Comparison of ENCODE assay signal across 8 cellular contexts in the genomic region with DNA sequence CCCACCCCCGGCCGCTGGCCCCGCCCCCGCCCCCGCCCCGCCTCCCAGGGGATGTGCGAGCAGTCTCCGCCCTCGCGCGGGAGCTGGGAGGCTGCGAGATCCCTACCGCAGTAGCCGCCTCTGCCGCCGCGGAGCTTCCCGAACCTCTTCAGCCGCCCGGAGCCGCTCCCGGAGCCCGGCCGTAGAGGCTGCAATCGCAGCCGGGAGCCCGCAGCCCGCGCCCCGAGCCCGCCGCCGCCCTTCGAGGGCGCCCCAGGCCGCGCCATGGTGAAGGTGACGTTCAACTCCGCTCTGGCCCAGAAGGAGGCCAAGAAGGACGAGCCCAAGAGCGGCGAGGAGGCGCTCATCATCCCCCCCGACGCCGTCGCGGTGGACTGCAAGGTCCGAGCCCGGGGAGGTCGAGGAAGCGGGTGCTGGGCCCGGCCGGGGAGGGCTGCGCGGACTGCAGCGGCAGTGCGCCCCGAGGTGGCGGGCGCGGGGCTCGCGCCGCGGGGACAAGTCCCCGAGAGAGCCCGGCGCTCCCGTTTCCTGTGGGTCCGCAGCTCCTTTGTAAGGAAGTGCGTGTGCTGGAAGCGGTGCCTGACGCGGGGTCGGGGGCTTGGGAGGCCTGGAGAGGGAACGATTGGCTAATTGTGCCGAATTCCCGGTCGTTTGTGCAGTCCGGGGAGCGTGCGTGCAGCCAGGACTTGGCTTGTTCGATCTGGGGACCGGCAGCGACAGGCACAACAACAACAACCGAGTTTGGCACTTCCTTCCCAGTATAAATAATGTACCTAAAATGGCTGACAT. TPM values are rescaled to one million over a fixed set of nuclear protein-coding genes. Genes with fewer than 3 reads are reported as not detected.
DNase-seq lines count a peak whose midpoint lies in the region; ATAC-seq, FAIRE-seq and TF ChIP-seq lines count a peak whose summit lies in the region.

A gene (plus strand): TSS at position 110 of the 789 bp plus-strand sequence. CDS start 155 bp downstream, at position 265.

- TF ChIP-seq EP300 in HepG2 (IDR thresholded peaks at IDR 0.05; ENCODE audit: low read depth in 2 of 2, low read length in 2 of 2) (no peak), HepG2 (CRISPR knock-in tag; IDR thresholded peaks at IDR 0.05; ENCODE audit: borderline replicate concordance) (no peak)

- H3K9me3 ChIP-seq in HepG2 (ENCODE audit: low read length): no peaks in the 10 kb centered on the region

- peaks cover 26% of the 10 kb centered on the region for H3K4me1 Mint-ChIP-seq in dendritic cell treated with granulocyte-macrophage colony-stimulating factor and Interleukin-4, amounts not matched to agents 40 ng/mL and 50 ng/mL, for 4 days (ENCODE audit: low read depth)

- H3K27ac Mint-ChIP-seq in dendritic cell treated with granulocyte-macrophage colony-stimulating factor and Interleukin-4, amounts not matched to agents 40 ng/mL and 50 ng/mL, for 4 days: peak within 1 kb of the TSS; percentile 94

- no peaks in the 10 kb centered on the region; a peak in 1 of 5 replicates for H3K27me3 ChIP-seq in HepG2 (ENCODE audit: control insufficient read depth in 1 of 2, insufficient read depth in 2 of 2, low read length in 2 of 2)

- H3K9me3 Mint-ChIP-seq in dendritic cell treated with granulocyte-macrophage colony-stimulating factor and Interleukin-4, amounts not matched to agents 40 ng/mL and 50 ng/mL, for 4 days: no peaks in the 10 kb centered on the region

- peak; percentile 59 for DNase-seq in NK-92 treated with Interleukin-12 subunit alpha and Interleukin-12 subunit beta, amount 100 ng/mL, for 24 hours (lab: John Stamatoyannopoulos, UW)
- DNase-seq in NK-92 (lab: John Stamatoyannopoulos, UW; ENCODE audit: unreplicated experiment): no peak
- peak; percentile 64 for DNase-seq in NCI-H345 (lab: John Stamatoyannopoulos, UW)
- peak; percentile 74 for DNase-seq in activated CD4-positive, alpha-beta T cell treated with anti-CD3 and anti-CD28 coated beads for 48 hours
- peak; percentile 56 for DNase-seq in HepG2 (ENCODE audit: low spot score)
- DNase-seq in stimulated activated CD4-positive, alpha-beta T cell treated with anti-CD3 and anti-CD28 coated beads, Interleukin-4, amount 100 ng/mL, for 24 hours: peak; percentile 55

- H3K4me2 ChIP-seq in HepG2 (ENCODE audit: low read depth, low read length): peak within 1 kb of the TSS; percentile 95

- CTCF ChIA-PET in HepG2 (lab: Yijun Ruan, JAX; ENCODE audit: low intra/inter-chr PET ratio, low total read pairs): interaction anchor here (0.8 kb wide), 1 partner anchor 106 kb away, joined by 4 read pairs; no protein-coding TSS in a partner anchor

- 0% methylated on average over 11 of the region's 87 CpGs for WGBS in HepG2 (ENCODE audit: low lambda C conversion rate)

- intact Hi-C loops in dendritic cell treated with granulocyte-macrophage colony-stimulating factor and Interleukin-4, amounts not matched to agents 40 ng/mL and 50 ng/mL, for 4 days (cut with micrococcal nuclease): loop anchor here (1.0 to 5.0 kb wide), 4 partner anchors 38 to 106 kb away; a partner anchor contains a TSS
- intact Hi-C loops in HepG2 (cut with micrococcal nuclease; ENCODE audit: unreplicated experiment): loop anchor here (1.0 to 5.0 kb wide), 3 partner anchors 69 to 138 kb away; a partner anchor contains a TSS

- BruUV-seq in HepG2 (replicated peaks; lab: Mats Ljungman, UMichigan): no TSS peak

- peaks cover 40% of the 10 kb centered on the region for H3K36me3 Mint-ChIP-seq in dendritic cell treated with granulocyte-macrophage colony-stimulating factor and Interleukin-4, amounts not matched to agents 40 ng/mL and 50 ng/mL, for 4 days (ENCODE audit: low read depth)

- TF ChIP-seq RAD21 in HepG2 (CRISPR knock-in tag; IDR thresholded peaks at IDR 0.05): peak; percentile 86

- no peaks in the 10 kb centered on the region for H3K36me3 ChIP-seq in HepG2 (replicated peaks in 1 of 2; ENCODE audit: control insufficient read depth in 1 of 2, insufficient read depth in 2 of 2, low read length in 2 of 2)

- H4K20me1 ChIP-seq in HepG2 (ENCODE audit: insufficient read depth, low read length): peaks cover 30% of the 10 kb centered on the region

- peak within 1 kb of the TSS; percentile 97 for H3K9ac ChIP-seq in HepG2 (ENCODE audit: insufficient read depth, low read depth, low read length)

- in situ Hi-C loops in HepG2 (cut with HindIII; ENCODE audit: extremely low pct_ligation_motif_present, low pct_unique_long_range_greater_than_20kb): loop anchor here (5.0 kb wide), 1 partner anchor 106 kb away; no protein-coding TSS in a partner anchor

- peaks cover 75% of the 10 kb centered on the region for H3K4me1 ChIP-seq in HepG2 (ENCODE audit: insufficient read depth, low read length)

- H3K27ac ChIP-seq in HepG2 (ENCODE audit: extremely low read length, insufficient read depth, low read length): peak within 1 kb of the TSS; percentile 98

- H2AFZ ChIP-seq in HepG2 (ENCODE audit: low read length): peak within 1 kb of the TSS; percentile 56

- H3K79me2 ChIP-seq in HepG2 (ENCODE audit: insufficient read depth, low read length): peaks cover 52% of the 10 kb centered on the region

- FAIRE-seq in HepG2 (lab: Jason Lieb, UNC): no peak

- H3K4me3 ChIP-seq in HepG2 (replicated peaks in 1 of 3; ENCODE audit: insufficient read depth in 1 of 3, low read depth in 2 of 3, low read length in 3 of 3): peak within 1 kb of the TSS; percentile 98 to 100 (median 99)

- POLR2A ChIA-PET in HepG2 (lab: Yijun Ruan, JAX): interaction anchor here (0.6 to 2.8 kb wide), 19 partner anchors 8 to 309 kb away, joined by 3 to 29 read pairs (median 5); a partner anchor contains a TSS

- peak; percentile 48 to 92 for TF ChIP-seq POLR2A in HepG2 (IDR thresholded peaks at IDR 0.05; ENCODE audit: insufficient read depth in 1 of 2, low read depth in 2 of 2, low read length in 2 of 2)

- peaks cover 11% of the 10 kb centered on the region for H3K27me3 Mint-ChIP-seq in dendritic cell treated with granulocyte-macrophage colony-stimulating factor and Interleukin-4, amounts not matched to agents 40 ng/mL and 50 ng/mL, for 4 days

- ATAC-seq in HG02943 (IDR thresholded peaks at IDR 0.05; ENCODE audit: low read depth, unreplicated experiment) (peak; percentile 51), HepG2 (peak; percentile 88)

- H3K4me3 Mint-ChIP-seq in dendritic cell treated with granulocyte-macrophage colony-stimulating factor and Interleukin-4, amounts not matched to agents 40 ng/mL and 50 ng/mL, for 4 days: peak within 1 kb of the TSS; percentile 87

- peak; percentile 65 for TF ChIP-seq CTCF in HepG2 (CRISPR knock-in tag; IDR thresholded peaks at IDR 0.05)

TF ChIP-seq in HepG2, 621 proteins besides CTCF, POLR2A, EP300 and RAD21 (continues in another document):
- TF ChIP-seq ZNF724P (CRISPR knock-in tag; IDR thresholded peaks at IDR 0.05; ENCODE audit: borderline replicate concordance): no peak
- TF ChIP-seq, protein P1, sequence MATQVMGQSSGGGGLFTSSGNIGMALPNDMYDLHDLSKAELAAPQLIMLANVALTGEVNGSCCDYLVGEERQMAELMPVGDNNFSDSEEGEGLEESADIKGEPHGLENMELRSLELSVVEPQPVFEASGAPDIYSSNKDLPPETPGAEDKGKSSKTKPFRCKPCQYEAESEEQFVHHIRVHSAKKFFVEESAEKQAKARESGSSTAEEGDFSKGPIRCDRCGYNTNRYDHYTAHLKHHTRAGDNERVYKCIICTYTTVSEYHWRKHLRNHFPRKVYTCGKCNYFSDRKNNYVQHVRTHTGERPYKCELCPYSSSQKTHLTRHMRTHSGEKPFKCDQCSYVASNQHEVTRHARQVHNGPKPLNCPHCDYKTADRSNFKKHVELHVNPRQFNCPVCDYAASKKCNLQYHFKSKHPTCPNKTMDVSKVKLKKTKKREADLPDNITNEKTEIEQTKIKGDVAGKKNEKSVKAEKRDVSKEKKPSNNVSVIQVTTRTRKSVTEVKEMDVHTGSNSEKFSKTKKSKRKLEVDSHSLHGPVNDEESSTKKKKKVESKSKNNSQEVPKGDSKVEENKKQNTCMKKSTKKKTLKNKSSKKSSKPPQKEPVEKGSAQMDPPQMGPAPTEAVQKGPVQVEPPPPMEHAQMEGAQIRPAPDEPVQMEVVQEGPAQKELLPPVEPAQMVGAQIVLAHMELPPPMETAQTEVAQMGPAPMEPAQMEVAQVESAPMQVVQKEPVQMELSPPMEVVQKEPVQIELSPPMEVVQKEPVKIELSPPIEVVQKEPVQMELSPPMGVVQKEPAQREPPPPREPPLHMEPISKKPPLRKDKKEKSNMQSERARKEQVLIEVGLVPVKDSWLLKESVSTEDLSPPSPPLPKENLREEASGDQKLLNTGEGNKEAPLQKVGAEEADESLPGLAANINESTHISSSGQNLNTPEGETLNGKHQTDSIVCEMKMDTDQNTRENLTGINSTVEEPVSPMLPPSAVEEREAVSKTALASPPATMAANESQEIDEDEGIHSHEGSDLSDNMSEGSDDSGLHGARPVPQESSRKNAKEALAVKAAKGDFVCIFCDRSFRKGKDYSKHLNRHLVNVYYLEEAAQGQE (IDR thresholded peaks at IDR 0.05; ENCODE audit: borderline replicate concordance in 1 of 2, low read depth in 1 of 2, low read length in 2 of 2): no peak
- TF ChIP-seq SAFB2 (CRISPR knock-in tag; IDR thresholded peaks at IDR 0.05; ENCODE audit: borderline replicate concordance, low read depth): peak; percentile 82; the same call in 1 of the 2 replicates
- no peak for TF ChIP-seq ZNF230 (CRISPR knock-in tag; IDR thresholded peaks at IDR 0.05)

RNA-seq across cellular contexts. Expression of the gene that starts here (rescaled TPM):
- 80.7 and 158 TPM in 2 replicates for total RNA-seq in HepG2 (2016; rRNA removed; fragmentation: Illumina TruSeq; extraction: Trizol)
- 19.7 and 23.5 TPM in 2 replicates for total RNA-seq in HepG2 (2016; cell fraction: cytosol; rRNA removed; fragmentation: Illumina TruSeq; extraction: Trizol; ENCODE audit: low read depth)
- 78.9 and 158 TPM in 2 replicates for total RNA-seq in HepG2 (2016; cell fraction: insoluble cytoplasmic fraction; rRNA removed; fragmentation: Illumina TruSeq; extraction: Trizol)
- total RNA-seq in HepG2 (2016; cell fraction: membrane; rRNA removed; fragmentation: Illumina TruSeq; extraction: Trizol): 28.8 and 29.1 TPM in 2 replicates
- total RNA-seq in HepG2 (2016; cell fraction: nucleus; rRNA removed; fragmentation: Illumina TruSeq; extraction: Trizol): 139 and 183 TPM in 2 replicates
- polyA plus RNA-seq in HepG2 (2011; rRNA removed): 285 and 373 TPM in 2 replicates
- 119 and 216 TPM in 2 replicates for polyA plus RNA-seq in HepG2 (2011; cell fraction: cytosol; rRNA removed)
- polyA plus RNA-seq in HepG2 (2011; cell fraction: nucleus; rRNA removed): 51.2 and 79.9 TPM in 2 replicates
- 312 and 366 TPM in 2 replicates for polyA plus RNA-seq in HepG2 (2012)
- 32.7 and 38.7 TPM in 2 replicates for polyA plus RNA-seq in HepG2 (2016; cell fraction: cytosol; fragmentation: Illumina TruSeq; extraction: Trizol; ENCODE audit: low read depth)
- polyA plus RNA-seq in HepG2 (2016; cell fraction: insoluble cytoplasmic fraction; fragmentation: Illumina TruSeq; extraction: Trizol; ENCODE audit: low read depth): 145 and 159 TPM in 2 replicates
- polyA plus RNA-seq in HepG2 (2016; cell fraction: membrane; fragmentation: Illumina TruSeq; extraction: Trizol; ENCODE audit: low read depth): 44.0 and 47.1 TPM in 2 replicates
- 391 and 415 TPM in 2 replicates for polyA plus RNA-seq in HepG2 (2016; cell fraction: nucleus; fragmentation: Illumina TruSeq; extraction: Trizol; ENCODE audit: insufficient read depth, low read depth)
- polyA minus RNA-seq in HepG2 (2011; rRNA and poly(A)+ RNA removed; ENCODE audit: low replicate concordance): 16.4 and 36.7 TPM in 2 replicates
- polyA minus RNA-seq in HepG2 (2011; cell fraction: cytosol; rRNA and poly(A)+ RNA removed): 139 and 194 TPM in 2 replicates
- polyA minus RNA-seq in HepG2 (2011; cell fraction: nucleus; rRNA and poly(A)+ RNA removed): 29.0 and 53.7 TPM in 2 replicates
